In genomic region chr7:44749992-44750391, GRCh38 we compare ENCODE assay signal across 10 cellular contexts. TPM values are rescaled to one million over a fixed set of nuclear protein-coding genes. Genes with fewer than 3 reads are reported as not detected.
DNase-seq lines count a peak whose midpoint lies in the region; ATAC-seq and TF ChIP-seq lines count a peak whose summit lies in the region.
"Had no signal": no experiment of that assay in that cellular context is flagged by ENCODE, and none has a peak within 500 bp of the region (broad histone marks: within the 10 kb centered on the region; RNA-seq: fewer than 3 reads in every experiment).

No MANE protein-coding gene starts in this region.

- peaks cover 7% of the 10 kb centered on the region for H3K36me3 Mint-ChIP-seq in activated naive CD4-positive, alpha-beta T cell treated with anti-CD3 and anti-CD28 coated beads, Interleukin-2, amount 50 U/mL, for 24 hours
- peaks cover 15% of the 10 kb centered on the region for H3K36me3 Mint-ChIP-seq in activated naive CD8-positive, alpha-beta T cell treated with anti-CD3 and anti-CD28 coated beads, Interleukin-2, amount 50 U/mL, for 24 hours (ENCODE audit: low read depth)
- peaks cover 5% of the 10 kb centered on the region for H3K36me3 Mint-ChIP-seq in type B pancreatic cell

- peaks cover 58% of the 10 kb centered on the region for H3K4me1 Mint-ChIP-seq in activated naive CD4-positive, alpha-beta T cell treated with anti-CD3 and anti-CD28 coated beads, Interleukin-2, amount 50 U/mL, for 24 hours
- peaks cover 44% of the 10 kb centered on the region for H3K4me1 Mint-ChIP-seq in activated naive CD8-positive, alpha-beta T cell treated with anti-CD3 and anti-CD28 coated beads, Interleukin-2, amount 50 U/mL, for 24 hours
- H3K4me1 Mint-ChIP-seq in type B pancreatic cell (ENCODE audit: unreplicated experiment): peaks cover 24% of the 10 kb centered on the region

- H3K27ac ChIP-seq in lower lobe of right lung: no peak overlapping the region

- no peaks in the 10 kb centered on the region for H3K27me3 Mint-ChIP-seq in activated naive CD4-positive, alpha-beta T cell treated with anti-CD3 and anti-CD28 coated beads, Interleukin-2, amount 50 U/mL, for 24 hours
- no peaks in the 10 kb centered on the region for H3K27me3 Mint-ChIP-seq in activated naive CD8-positive, alpha-beta T cell treated with anti-CD3 and anti-CD28 coated beads, Interleukin-2, amount 50 U/mL, for 24 hours
- no peaks in the 10 kb centered on the region for H3K27me3 Mint-ChIP-seq in type B pancreatic cell

- H3K4me3 ChIP-seq in lower lobe of right lung: peak overlapping the region; percentile 94

- H3K36me3 ChIP-seq in lower lobe of right lung: no peaks in the 10 kb centered on the region

- ATAC-seq in activated naive CD8-positive, alpha-beta T cell treated with anti-CD3 and anti-CD28 coated beads, Interleukin-2, amount 50 U/mL, for 24 hours: no peak
- ATAC-seq in lower lobe of right lung (no peak), HG02588 (IDR thresholded peaks at IDR 0.05; ENCODE audit: unreplicated experiment) (no peak), GM19455 (IDR thresholded peaks at IDR 0.05; ENCODE audit: unreplicated experiment) (no peak)
- ATAC-seq: left colon had no signal

- no peak for TF ChIP-seq CTCF in lower lobe of right lung (IDR thresholded peaks at IDR 0.05)
- TF ChIP-seq CTCF in type B pancreatic cell (conservative IDR thresholded peaks at IDR 0.05): no peak

- H3K27me3 ChIP-seq in lower lobe of right lung (ENCODE audit: low read depth): no peaks in the 10 kb centered on the region

- peak overlapping the region; percentile 90 for H3K27ac Mint-ChIP-seq in activated naive CD4-positive, alpha-beta T cell treated with anti-CD3 and anti-CD28 coated beads, Interleukin-2, amount 50 U/mL, for 24 hours
- peak overlapping the region; percentile 74 for H3K27ac Mint-ChIP-seq in activated naive CD8-positive, alpha-beta T cell treated with anti-CD3 and anti-CD28 coated beads, Interleukin-2, amount 50 U/mL, for 24 hours
- H3K27ac Mint-ChIP-seq in type B pancreatic cell: peak overlapping the region; percentile 57

- no peaks in the 10 kb centered on the region for H3K9me3 Mint-ChIP-seq in activated naive CD4-positive, alpha-beta T cell treated with anti-CD3 and anti-CD28 coated beads, Interleukin-2, amount 50 U/mL, for 24 hours
- H3K9me3 Mint-ChIP-seq in activated naive CD8-positive, alpha-beta T cell treated with anti-CD3 and anti-CD28 coated beads, Interleukin-2, amount 50 U/mL, for 24 hours: no peaks in the 10 kb centered on the region
- no peaks in the 10 kb centered on the region for H3K9me3 Mint-ChIP-seq in type B pancreatic cell

- H3K4me1 ChIP-seq in lower lobe of right lung: peaks cover 48% of the 10 kb centered on the region

- no peak for DNase-seq in activated naive CD4-positive, alpha-beta T cell (lab: John Stamatoyannopoulos, UW)
- no peak for DNase-seq in activated naive CD8-positive, alpha-beta T cell treated with anti-CD3 and anti-CD28 coated beads, Interleukin-2, amount 50 U/mL, for 24 hours
- DNase-seq in lower lobe of right lung (no peak), type B pancreatic cell (ENCODE audit: extremely low spot score, unreplicated experiment) (no peak), superior temporal gyrus (ENCODE audit: extremely low spot score) (no peak)
- DNase-seq: left colon, NCI-H1694 had no signal

- H3K4me3 Mint-ChIP-seq in activated naive CD4-positive, alpha-beta T cell treated with anti-CD3 and anti-CD28 coated beads, Interleukin-2, amount 50 U/mL, for 24 hours: peak overlapping the region; percentile 89
- peak overlapping the region; percentile 84 for H3K4me3 Mint-ChIP-seq in activated naive CD8-positive, alpha-beta T cell treated with anti-CD3 and anti-CD28 coated beads, Interleukin-2, amount 50 U/mL, for 24 hours
- peak overlapping the region; percentile 90 for H3K4me3 Mint-ChIP-seq in type B pancreatic cell

- H3K9me3 ChIP-seq in lower lobe of right lung: no peaks in the 10 kb centered on the region

- intact Hi-C loops in lower lobe of right lung (cut with DNase I): no loop called here

RNA-seq across cellular contexts. Expression of gene ZMIZ2, which starts 1.3 kb away (rescaled TPM):
- total RNA-seq in lower lobe of right lung: 97.9 TPM
- total RNA-seq in type B pancreatic cell (ENCODE audit: low replicate concordance): 112 and 122 TPM in 2 replicates

RNA-seq across cellular contexts. Expression of gene PPIA, which starts 46.5 kb away (rescaled TPM):
- total RNA-seq in lower lobe of right lung (964 TPM), type B pancreatic cell (ENCODE audit: low replicate concordance) (1,428 and 1,469 TPM in 2 replicates)
